In genomic region chr6:131761061-131761761, GRCh38 we compare ENCODE assay signal across 16 cellular contexts. TPM values are rescaled to one million over a fixed set of nuclear protein-coding genes. Genes with fewer than 3 reads are reported as not detected.
A peak's percentile ranks its signal among the peaks of the same experiment; 100 is the strongest.
DNase-seq lines count a peak whose midpoint lies in the region; ATAC-seq and TF ChIP-seq lines count a peak whose summit lies in the region.
"Had no signal": no experiment of that assay in that cellular context is flagged by ENCODE, and none has a peak within 500 bp of the region (broad histone marks: within the 10 kb centered on the region; RNA-seq: fewer than 3 reads in every experiment).

No MANE protein-coding gene starts in this region.

- no peak for TF ChIP-seq CTCF in epithelial cell of esophagus (IDR thresholded peaks at IDR 0.05; ENCODE audit: insufficient read depth, low read depth, low read length, missing control alignments)
- TF ChIP-seq CTCF in Peyer's patch (IDR thresholded peaks at IDR 0.05), result no peak

- no peaks in the 10 kb centered on the region for H3K4me1 ChIP-seq in Peyer's patch

- no peak overlapping the region for H3K4me3 ChIP-seq in epithelial cell of esophagus (ENCODE audit: low read length)
- H3K4me3 ChIP-seq in skeletal muscle cell (ENCODE audit: low read depth, low read length), result no peak overlapping the region
- no peak overlapping the region for H3K4me3 ChIP-seq in Peyer's patch
- H3K4me3 ChIP-seq: cardiac muscle cell had no signal

- H3K27me3 ChIP-seq in Peyer's patch, result no peaks in the 10 kb centered on the region
- H3K27me3 ChIP-seq: cardiac muscle cell had no signal

- DNase-seq in ELR (ENCODE audit: low read depth) (peak; percentile 86), RKO (ENCODE audit: low spot score) (peak; percentile 7), epithelial cell of esophagus (ENCODE audit: low read depth) (peak; percentile 66), skeletal muscle cell (ENCODE audit: low read depth) (peak; percentile 54), GDM1 (lab: John Stamatoyannopoulos, UW) (no peak), Peyer's patch (no peak)
- DNase-seq in activated naive CD4-positive, alpha-beta T cell treated with Interleukin-2 at 50 U/mL for 16 hours, result no peak
- DNase-seq: activated B cell treated with CpG ODN at 0.5 μM for 24 hours; glutamatergic neuron; Kasumi-1; NCI-H187 treated with DMSO at 0.1 percent for 48 hours; NCI-H510A treated with DMSO at 0.1 percent for 48 hours; stimulated activated CD4-positive, alpha-beta T cell treated with anti-CD3 and anti-CD28 coated beads, Interleukin-4, amount 100 ng/mL, for 4 hours had no signal

- no peak overlapping the region for H3K27ac ChIP-seq in Peyer's patch
- H3K27ac ChIP-seq: cardiac muscle cell had no signal

- no peaks in the 10 kb centered on the region for H3K36me3 ChIP-seq in Peyer's patch
- H3K36me3 ChIP-seq: cardiac muscle cell had no signal

- no peak for ATAC-seq in HG02763 (IDR thresholded peaks at IDR 0.05; ENCODE audit: unreplicated experiment)
- ATAC-seq: sciatic nerve had no signal

- H3K9me3 ChIP-seq in Peyer's patch, result no peaks in the 10 kb centered on the region

- no peak for TF ChIP-seq POLR2A in Peyer's patch (IDR thresholded peaks at IDR 0.05)

RNA-seq across cellular contexts. Expression of gene ENPP1, which starts 46.6 kb away (rescaled TPM):
- 1 to 10 TPM; 1.7 to 9.4 (median 7.1) TPM for total RNA-seq in Peyer's patch

RNA-seq across cellular contexts. Expression of gene CTAGE9, which starts 50.4 kb away (rescaled TPM):
- not detected for total RNA-seq in Peyer's patch
- total RNA-seq: activated B cell treated with CpG ODN at 0.5 μM for 24 hours, cardiac muscle cell, sciatic nerve had no signal

Comparison
In these comparisons a context has a peak if more than half of its experiments do, and no peak if none do; other contexts are left out.
1. DNase-seq: peak in ELR (single experiment), RKO (single experiment), epithelial cell of esophagus (single experiment) and skeletal muscle cell (single experiment); none in GDM1 (single experiment), activated naive CD4-positive, alpha-beta T cell treated with Interleukin-2 at 50 U/mL for 16 hours (single experiment) and Peyer's patch (0 of 3).